Comparison of ENCODE assay signal across 2 cellular contexts in genomic region chr16:55562936-55563335, GRCh38.
TF ChIP-seq lines count a peak whose summit lies in the region.

No MANE protein-coding gene starts in this region.

TF ChIP-seq in SK-N-SH, 30 proteins besides CTCF, POLR2A, EP300 and RAD21:
- TF ChIP-seq ZBTB33 (IDR thresholded peaks at IDR 0.05; ENCODE audit: borderline replicate concordance, low read depth): no peak
- no peak for TF ChIP-seq GATA2 (CRISPR knock-in tag; IDR thresholded peaks at IDR 0.05)
TF ChIP-seq in SK-N-SH: peak in this region for 0.

TF ChIP-seq in SK-N-SH treated with all-trans-retinoic acid at 6 μM for 48 hours, 23 proteins besides CTCF, POLR2A, EP300 and RAD21 (continued from another document):
- TF ChIP-seq PATZ1 (CRISPR knock-in tag; IDR thresholded peaks at IDR 0.05; ENCODE audit: borderline replicate concordance) (no peak), ISL1 (CRISPR knock-in tag; IDR thresholded peaks at IDR 0.05) (no peak), OSR1 (CRISPR knock-in tag; IDR thresholded peaks at IDR 0.05) (no peak), CREB5 (CRISPR knock-in tag; IDR thresholded peaks at IDR 0.05; ENCODE audit: low read depth) (no peak), ZFP30 (CRISPR knock-in tag; IDR thresholded peaks at IDR 0.05) (no peak), CSRNP3 (CRISPR knock-in tag; IDR thresholded peaks at IDR 0.05) (no peak), ZNF565 (CRISPR knock-in tag; conservative IDR thresholded peaks at IDR 0.05; ENCODE audit: low read depth) (no peak), BACH2 (CRISPR knock-in tag; IDR thresholded peaks at IDR 0.05; ENCODE audit: borderline replicate concordance) (no peak), CSDC2 (CRISPR knock-in tag; IDR thresholded peaks at IDR 0.05) (no peak), RARB (CRISPR knock-in tag; IDR thresholded peaks at IDR 0.05) (no peak), POU6F1 (CRISPR knock-in tag; IDR thresholded peaks at IDR 0.05; ENCODE audit: borderline replicate concordance, low read depth) (no peak), ARNTL (CRISPR knock-in tag; IDR thresholded peaks at IDR 0.05; ENCODE audit: borderline replicate concordance, low read depth) (no peak), GLIS3 (CRISPR knock-in tag; IDR thresholded peaks at IDR 0.05) (no peak), ESRRG (CRISPR knock-in tag; IDR thresholded peaks at IDR 0.05) (no peak), ZFP3 (CRISPR knock-in tag; IDR thresholded peaks at IDR 0.05) (no peak), TSHZ2 (CRISPR knock-in tag; IDR thresholded peaks at IDR 0.05) (no peak), PPARA (CRISPR knock-in tag; IDR thresholded peaks at IDR 0.05; ENCODE audit: borderline replicate concordance) (no peak), TCF4 (CRISPR knock-in tag; IDR thresholded peaks at IDR 0.05; ENCODE audit: borderline replicate concordance) (no peak)
